In genomic region chr2:151815821-151816489, GRCh38 we compare ENCODE assay signal across 24 cellular contexts.
"Had no signal": no experiment of that assay in that cellular context is flagged by ENCODE, and none has a peak within 500 bp of the region (broad histone marks: within the 10 kb centered on the region; RNA-seq: fewer than 3 reads in every experiment).

No MANE protein-coding gene starts in this region.

- H3K4me1 ChIP-seq: SJSA1 had no signal

- H3K9me3 ChIP-seq: MG63, SJSA1 had no signal

- H3K4me3 Mint-ChIP-seq: IgD-negative memory B cell had no signal

- FAIRE-seq: RCC 7860 had no signal

- H3K4me3 ChIP-seq: MG63, SJSA1, SK-N-MC had no signal

- H3K27me3 Mint-ChIP-seq: IgD-negative memory B cell had no signal

- H3K27ac ChIP-seq: SJSA1, SK-N-MC had no signal

- DNase-seq: Karpas-422, KG1, MG63, NCI-H1092, NCI-H1105 treated with DMSO at 0.1 percent for 48 hours, NCI-H1417 treated with DMSO at 0.1 percent for 48 hours, NCI-H146, NCI-H1694 treated with DMSO at 0.1 percent for 48 hours, NCI-H1930, NCI-H2081 treated with DMSO at 0.1 percent for 48 hours, NCI-H2171, NCI-H226, NCI-H446, NCI-H510A, NCI-H524 treated with DMSO at 0.1 percent for 48 hours, NCI-H69, NCI-H774, Right ventricle myocardium superior, RPMI8226, SIG-M5 had no signal

- H3K27me3 ChIP-seq: MG63, SJSA1 had no signal
